Comparison of ENCODE assay signal across 9 cellular contexts in genomic region chr6:106972500-106972899, GRCh38. TPM values are rescaled to one million over a fixed set of nuclear protein-coding genes. Genes with fewer than 3 reads are reported as not detected.
A peak's percentile ranks its signal among the peaks of the same experiment; 100 is the strongest.
DNase-seq lines count a peak whose midpoint lies in the region; ATAC-seq and TF ChIP-seq lines count a peak whose summit lies in the region.
"Had no signal": no experiment of that assay in that cellular context is flagged by ENCODE, and none has a peak within 500 bp of the region (broad histone marks: within the 10 kb centered on the region; RNA-seq: fewer than 3 reads in every experiment).

No MANE protein-coding gene starts in this region.

- H3K36me3 ChIP-seq in Caco-2 (ENCODE audit: control insufficient read depth, insufficient read depth, low read length) (no peaks in the 10 kb centered on the region), mucosa of descending colon (ENCODE audit: low read depth) (no peaks in the 10 kb centered on the region)

- CTCF ChIA-PET in Caco-2 (lab: Charles Lee), result no interaction called here

- peaks cover 43% of the 10 kb centered on the region for H3K36me3 Mint-ChIP-seq in Caco-2 (ENCODE audit: insufficient read depth, unreplicated experiment)

- H3K27me3 ChIP-seq in Caco-2 (replicated peaks; ENCODE audit: control insufficient read depth, insufficient read depth, low read length), result no peaks in the 10 kb centered on the region

- peaks cover 11% of the 10 kb centered on the region; the same call in 1 of the 2 replicates for H3K4me1 ChIP-seq in Caco-2
- peaks cover 12% of the 10 kb centered on the region for H3K4me1 ChIP-seq in mucosa of descending colon (ENCODE audit: low read depth)

- no peak for DNase-seq in Caco-2
- DNase-seq in NCI-H1105 (lab: John Stamatoyannopoulos, UW), result peak; percentile 60
- DNase-seq in astrocyte of the cerebellum (ENCODE audit: low read depth), result no peak
- peak in 2 of 3 donors; percentile 31 to 36 for DNase-seq in mucosa of descending colon
- DNase-seq in UCSD-AML1 (lab: John Stamatoyannopoulos, UW; ENCODE audit: unreplicated experiment), result no peak
- DNase-seq: activated gamma-delta T cell had no signal

- ATAC-seq in mucosa of descending colon, result no peak
- no peak for ATAC-seq in HG02642 (IDR thresholded peaks at IDR 0.05; ENCODE audit: poor library complexity, unreplicated experiment)
- ATAC-seq in HG02852 (IDR thresholded peaks at IDR 0.05; ENCODE audit: unreplicated experiment), result no peak
- ATAC-seq in HG03108 (IDR thresholded peaks at IDR 0.05; ENCODE audit: unreplicated experiment), result no peak

- H3K9me3 Mint-ChIP-seq in Caco-2 (ENCODE audit: unreplicated experiment), result no peaks in the 10 kb centered on the region

- intact Hi-C loops in Caco-2 (cut with micrococcal nuclease; ENCODE audit: unreplicated experiment) (no loop called here), mucosa of descending colon (cut with DNase I, micrococcal nuclease) (loop anchor here in 1 of 2 donors (10.0 kb wide), 1 partner anchor 528 kb away; no protein-coding TSS in a partner anchor)

- BruUV-seq in Caco-2 (replicated peaks; lab: Mats Ljungman, UMichigan), result no TSS peak

- peak overlapping the region; percentile 83 for H3K4me3 Mint-ChIP-seq in Caco-2 (ENCODE audit: unreplicated experiment)

- POLR2A ChIA-PET in Caco-2 (lab: Charles Lee), result no interaction called here

- H3K4me1 Mint-ChIP-seq in Caco-2 (ENCODE audit: low read depth, unreplicated experiment), result no peaks in the 10 kb centered on the region

- H3K9me3 ChIP-seq in Caco-2, result no peaks in the 10 kb centered on the region
- H3K9me3 ChIP-seq in mucosa of descending colon, result no peaks in the 10 kb centered on the region

- in situ Hi-C loops in astrocyte of the cerebellum (cut with HindIII; ENCODE audit: low sequenced_read_pairs), result no loop called here

- peak overlapping the region; percentile 0; the same call in 1 of the 2 replicates for H3K4me3 ChIP-seq in Caco-2 (ENCODE audit: low read depth, low read length)
- peak overlapping the region; percentile 70 for H3K4me3 ChIP-seq in astrocyte of the cerebellum (ENCODE audit: low read depth, low read length)
- H3K4me3 ChIP-seq in mucosa of descending colon, result peak overlapping the region; percentile 72

- no peaks in the 10 kb centered on the region for H3K27me3 Mint-ChIP-seq in Caco-2 (ENCODE audit: insufficient read depth, unreplicated experiment)

- TF ChIP-seq CTCF in Caco-2 (IDR thresholded peaks at IDR 0.05; ENCODE audit: insufficient read depth in 1 of 2, low read depth in 1 of 2, low read length in 1 of 2, severe bottlenecking in 1 of 2, unreplicated experiment in 1 of 2) (no peak), astrocyte of the cerebellum (IDR thresholded peaks at IDR 0.05; ENCODE audit: low read depth, low read length, missing control alignments) (no peak), mucosa of descending colon (IDR thresholded peaks at IDR 0.05) (no peak)

- H3K27ac Mint-ChIP-seq in Caco-2 (ENCODE audit: unreplicated experiment), result no peak overlapping the region

RNA-seq across cellular contexts. Expression of gene CD24, which starts 2.0 kb away (rescaled TPM):
- total RNA-seq in Caco-2 (2022) (81.7 and 92.2 TPM in 2 replicates), mucosa of descending colon (1,000 to 10,000 TPM in 2 of 3 donors, 100 to 1,000 TPM in 1; 968 to 2,235 (median 1,593) TPM)

RNA-seq across cellular contexts. Expression of gene MTRES1, which starts 55.5 kb away (rescaled TPM):
- total RNA-seq in Caco-2 (2022), result 9.3 and 9.4 TPM in 2 replicates
- 10 to 100 TPM; 22.6 to 30.7 (median 30.0) TPM for total RNA-seq in mucosa of descending colon

Comparison
In these comparisons a context has a peak if more than half of its experiments do, and no peak if none do; other contexts are left out.
1. DNase-seq: peak in NCI-H1105 (single experiment) and mucosa of descending colon (2 of 3); none in Caco-2 (0 of 2), astrocyte of the cerebellum (single experiment) and UCSD-AML1 (single experiment).
2. H3K4me3 ChIP-seq: peak in every context shown above with its lines; median percentile 72 in mucosa of descending colon; 70 in astrocyte of the cerebellum; 0 in Caco-2.
3. RNA of gene CD24, which starts 2.0 kb away (total RNA-seq): 968 to 2,235 TPM in mucosa of descending colon; 81.7 to 92.2 TPM in Caco-2; every median in the first group is over 10 times any median in the second.